Comparison of ENCODE assay signal across 20 cellular contexts in genomic region chr20:41098703-41099250, GRCh38. TPM values are rescaled to one million over a fixed set of nuclear protein-coding genes. Genes with fewer than 3 reads are reported as not detected.
DNase-seq lines count a peak whose midpoint lies in the region; TF ChIP-seq lines count a peak whose summit lies in the region.
"Had no signal": no experiment of that assay in that cellular context is flagged by ENCODE, and none has a peak within 500 bp of the region (broad histone marks: within the 10 kb centered on the region; RNA-seq: fewer than 3 reads in every experiment).

No MANE protein-coding gene starts in this region.

- no peaks in the 10 kb centered on the region for H4K20me1 ChIP-seq in SK-N-SH (ENCODE audit: insufficient read depth)

- POLR2A ChIA-PET in SK-N-SH (lab: Yijun Ruan, JAX), result no interaction called here

- H3K79me2 ChIP-seq in SK-N-SH (ENCODE audit: insufficient read depth), result 0 out of 2 replicates have a peak, but pooled peaks cover 10% of the 10 kb centered on the region

- no peak for TF ChIP-seq RAD21 in SK-N-SH (IDR thresholded peaks at IDR 0.05; ENCODE audit: low read length)

- peaks cover 68 to 82% of the 10 kb centered on the region in 2 experiments for H3K36me3 ChIP-seq in SK-N-SH (replicated peaks in 1 of 2; ENCODE audit: control insufficient read depth in 1 of 2, insufficient read depth in 2 of 2, low read length in 1 of 2)

- no peak overlapping the region for H2AFZ ChIP-seq in SK-N-SH (ENCODE audit: low read depth)

- TF ChIP-seq CTCF in SK-N-SH (IDR thresholded peaks at IDR 0.05), result no peak
- TF ChIP-seq CTCF in fibroblast of villous mesenchyme (IDR thresholded peaks at IDR 0.05; ENCODE audit: insufficient read depth, low read depth, low read length), result no peak

- H3K9me3 ChIP-seq in SK-N-SH, result no peaks in the 10 kb centered on the region
- H3K9me3 ChIP-seq: HAP-1, MG63, pancreas, transverse colon had no signal

- TF ChIP-seq EP300 in SK-N-SH (IDR thresholded peaks at IDR 0.05; ENCODE audit: borderline replicate concordance in 1 of 2, low read depth in 1 of 2, low read length in 1 of 2), result peak in 1 of 2 experiments; percentile 26; a peak in 1 of 4 replicates

- CTCF ChIA-PET in SK-N-SH (lab: Yijun Ruan, JAX), result interaction anchor here (0.6 to 6.2 kb wide), 9 partner anchors 20 to 241 kb away, joined by 3 to 87 read pairs (median 3); no protein-coding TSS in a partner anchor

- H3K27me3 ChIP-seq in SK-N-SH (ENCODE audit: insufficient read depth), result no peaks in the 10 kb centered on the region
- H3K27me3 ChIP-seq: MG63, pancreas, transverse colon had no signal

- DNase-seq in SIG-M5 treated with dmso at 0.1 percent for 504 hours (lab: John Stamatoyannopoulos, UW; ENCODE audit: unreplicated experiment) (peak; percentile 46), SIG-M5 (lab: John Stamatoyannopoulos, UW) (no peak), SK-N-SH (peak; percentile 35), fibroblast of villous mesenchyme (ENCODE audit: low read depth) (peak; percentile 89), substantia nigra (lab: John Stamatoyannopoulos, UW) (no peak), NCI-H1417 treated with DMSO at 0.1 percent for 48 hours (lab: John Stamatoyannopoulos, UW) (no peak)
- no peak for DNase-seq in activated CD4-positive, CD25-positive, alpha-beta regulatory T cell treated with anti-CD3 and anti-CD28 coated beads, Interleukin-2, amount 50 U/mL, for 72 hours
- DNase-seq in activated CD4-positive, alpha-beta T cell treated with anti-CD3 and anti-CD28 coated beads, Interleukin-2, amount 50 U/mL, for 48 hours, result no peak
- DNase-seq: activated CD8-positive, alpha-beta T cell treated with anti-CD3 and anti-CD28 coated beads, Interleukin-2, amount 10 ng/mL, durations not matched to agents 7 days and 5 days; caudate nucleus; effector CD8-positive, alpha-beta T cell; left ventricle myocardium superior; MG63; NCI-H2029; NCI-H524 treated with DMSO at 0.1 percent for 48 hours; pancreas; T-helper 1 cell; transverse colon had no signal

- no peaks in the 10 kb centered on the region for H3K9me2 ChIP-seq in SK-N-SH

- no peak overlapping the region for H3K9ac ChIP-seq in SK-N-SH

- no peak overlapping the region for H3K4me2 ChIP-seq in SK-N-SH

- H3K4me1 ChIP-seq in SK-N-SH (ENCODE audit: control insufficient read depth in 1 of 2, insufficient read depth in 2 of 2, low read depth in 1 of 2, low read length in 1 of 2), result peaks cover 9 to 12% of the 10 kb centered on the region in 2 experiments
- H3K4me1 ChIP-seq: HAP-1 had no signal

- 73% methylated on average over 4 of the region's 4 CpGs for WGBS in SK-N-SH (ENCODE audit: low lambda C conversion rate)

- no peak overlapping the region for H3K4me3 ChIP-seq in SK-N-SH (ENCODE audit: low read depth in 2 of 2, low read length in 1 of 2)
- H3K4me3 ChIP-seq in fibroblast of villous mesenchyme (ENCODE audit: low read depth, low read length), result no peak overlapping the region
- H3K4me3 ChIP-seq: HAP-1, MG63, pancreas, skin epidermis, transverse colon had no signal

- H3F3A ChIP-seq in SK-N-SH (replicated peaks; ENCODE audit: insufficient read depth), result peaks cover 9% of the 10 kb centered on the region

- peak overlapping the region; percentile 1 to 58; a peak in 2 of 4 replicates for H3K27ac ChIP-seq in SK-N-SH (ENCODE audit: low read depth in 2 of 2, low read length in 1 of 2)
- no peak overlapping the region for H3K27ac ChIP-seq in substantia nigra (ENCODE audit: low read depth, low read length, poor library complexity, severe bottlenecking)
- H3K27ac ChIP-seq: pancreas, skin epidermis, transverse colon had no signal

TF ChIP-seq in SK-N-SH, 30 proteins besides CTCF, POLR2A, EP300 and RAD21:
- TF ChIP-seq RCOR1 (IDR thresholded peaks at IDR 0.05; ENCODE audit: low read length) (0 out of 2 replicates have a peak, but pooled peaks have one; percentile 6), JUND (IDR thresholded peaks at IDR 0.05) (no peak), SMC3 (IDR thresholded peaks at IDR 0.05; ENCODE audit: low read depth, low read length) (no peak), TCF12 (IDR thresholded peaks at IDR 0.05) (peak; percentile 71), NFIC (IDR thresholded peaks at IDR 0.05; ENCODE audit: borderline replicate concordance) (no peak), POLR2AphosphoS5 (IDR thresholded peaks at IDR 0.05; ENCODE audit: low read depth, low read length) (0 out of 2 replicates have a peak, but pooled peaks have one; percentile 56), FOXJ3 (CRISPR knock-in tag; IDR thresholded peaks at IDR 0.05) (no peak)
- TF ChIP-seq, protein P1, sequence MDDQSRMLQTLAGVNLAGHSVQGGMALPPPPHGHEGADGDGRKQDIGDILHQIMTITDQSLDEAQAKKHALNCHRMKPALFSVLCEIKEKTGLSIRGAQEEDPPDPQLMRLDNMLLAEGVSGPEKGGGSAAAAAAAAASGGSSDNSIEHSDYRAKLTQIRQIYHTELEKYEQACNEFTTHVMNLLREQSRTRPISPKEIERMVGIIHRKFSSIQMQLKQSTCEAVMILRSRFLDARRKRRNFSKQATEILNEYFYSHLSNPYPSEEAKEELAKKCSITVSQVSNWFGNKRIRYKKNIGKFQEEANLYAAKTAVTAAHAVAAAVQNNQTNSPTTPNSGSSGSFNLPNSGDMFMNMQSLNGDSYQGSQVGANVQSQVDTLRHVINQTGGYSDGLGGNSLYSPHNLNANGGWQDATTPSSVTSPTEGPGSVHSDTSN (IDR thresholded peaks at IDR 0.05), result peak; percentile 32; the same call in 1 of the 2 replicates

RNA-seq across cellular contexts. Expression of gene PLCG1, which starts 38.6 kb away (rescaled TPM):
- 81.4 and 81.9 TPM in 2 replicates for polyA plus RNA-seq in SK-N-SH (2012; rRNA removed)
- 25.9 and 40.7 TPM in 2 replicates for polyA plus RNA-seq in SK-N-SH (2012; cell fraction: cytosol; rRNA removed)
- 413 and 515 TPM in 2 replicates for polyA plus RNA-seq in SK-N-SH (2012; cell fraction: nucleus; rRNA removed)
- total RNA-seq in fibroblast of villous mesenchyme, result 60.9 and 94.7 TPM in 2 replicates

Comparison
In these comparisons a context has a peak if more than half of its experiments do, and no peak if none do; other contexts are left out.
1. DNase-seq: peak in SIG-M5 treated with dmso at 0.1 percent for 504 hours (single experiment), SK-N-SH (single experiment) and fibroblast of villous mesenchyme (single experiment); none in SIG-M5 (single experiment), substantia nigra (0 of 49), activated CD4-positive, CD25-positive, alpha-beta regulatory T cell treated with anti-CD3 and anti-CD28 coated beads, Interleukin-2, amount 50 U/mL, for 72 hours (single experiment), NCI-H1417 treated with DMSO at 0.1 percent for 48 hours (single experiment) and activated CD4-positive, alpha-beta T cell treated with anti-CD3 and anti-CD28 coated beads, Interleukin-2, amount 50 U/mL, for 48 hours (0 of 2).